ENCODE assay signal across 18 cellular contexts in the genomic region with DNA sequence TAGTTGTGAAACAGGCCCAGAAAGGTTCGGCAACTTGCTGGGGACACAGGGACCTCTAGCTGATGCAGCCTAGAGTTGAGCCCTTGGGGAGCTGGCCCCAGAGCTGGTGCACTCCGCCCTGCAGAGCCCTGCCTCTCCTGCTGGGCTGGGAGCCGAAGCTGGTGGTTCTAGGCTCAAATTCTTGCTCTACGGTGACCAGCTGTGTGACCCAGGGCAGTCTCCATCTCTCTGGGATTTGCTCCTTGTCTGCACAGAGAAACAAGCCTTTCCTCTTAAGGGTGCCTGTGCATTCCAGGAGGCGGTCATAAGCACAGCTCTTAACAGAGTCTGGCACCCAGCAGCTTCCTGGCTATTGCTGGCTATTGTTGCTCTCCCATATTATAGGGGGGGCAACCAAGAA. TPM values are rescaled to one million over a fixed set of nuclear protein-coding genes. Genes with fewer than 3 reads are reported as not detected.
DNase-seq lines count a peak whose midpoint lies in the region; ATAC-seq and TF ChIP-seq lines count a peak whose summit lies in the region.
"Had no signal": no experiment of that assay in that cellular context is flagged by ENCODE, and none has a peak within 500 bp of the region (broad histone marks: within the 10 kb centered on the region; RNA-seq: fewer than 3 reads in every experiment).

No MANE protein-coding gene starts in this region.

- H3K27me3 Mint-ChIP-seq in natural killer cell (ENCODE audit: low read depth in 2 of 2), result no peaks in the 10 kb centered on the region
- H3K27me3 Mint-ChIP-seq: activated CD4-positive, alpha-beta T cell treated with anti-CD3 and anti-CD28 coated beads, Interleukin-2, amount 10 ng/mL, durations not matched to agents 7 days and 5 days; activated naive CD8-positive, alpha-beta T cell treated with anti-CD3 and anti-CD28 coated beads, Interleukin-2, amount 50 U/mL, for 24 hours had no signal

- no peaks in the 10 kb centered on the region for H3K36me3 Mint-ChIP-seq in natural killer cell

- H3K27ac ChIP-seq in BLaER1 (no peak overlapping the region), heart left ventricle (peak overlapping the region in 9 of 12 donors; percentile 0 to 94 (median 50)), psoas muscle (peak overlapping the region; percentile 85)
- H3K27ac ChIP-seq: foreskin keratinocyte, suprapubic skin had no signal

- peaks cover 12% of the 10 kb centered on the region for H3K9me3 ChIP-seq in BLaER1
- peaks cover 0 to 9% (median 0%) of the 10 kb centered on the region in 12 donors for H3K9me3 ChIP-seq in heart left ventricle
- H3K9me3 ChIP-seq in psoas muscle, result no peaks in the 10 kb centered on the region
- H3K9me3 ChIP-seq in BE2C, result 0 out of 2 replicates have a peak, but pooled peaks cover 3% of the 10 kb centered on the region
- H3K9me3 ChIP-seq: mucosa of descending colon, suprapubic skin had no signal

- 50 to 56% (median 53%) methylated on average over 3 to 5 of the region's 5 CpGs for WGBS in heart left ventricle, 4 donors
- WGBS in psoas muscle, 3 donors, result 18 to 33% (median 29%) methylated on average over 5 of the region's 5 CpGs

- TF ChIP-seq CTCF in heart left ventricle (IDR thresholded peaks at IDR 0.05), result no peak
- no peak for TF ChIP-seq CTCF in psoas muscle (IDR thresholded peaks at IDR 0.05)
- TF ChIP-seq CTCF in natural killer cell (IDR thresholded peaks at IDR 0.05), result no peak
- no peak for TF ChIP-seq CTCF in BE2C (IDR thresholded peaks at IDR 0.05; ENCODE audit: low read depth, low read length)

- intact Hi-C loops in heart left ventricle (cut with DNase I) (loop anchor here in 6 of 10 donors (2.0 to 10.0 kb wide), 5 partner anchors 34 to 56 kb away; a partner anchor contains a TSS), psoas muscle (cut with DNase I) (loop anchor here (5.0 kb wide), 2 partner anchors 39 to 41 kb away; no protein-coding TSS in a partner anchor), natural killer cell (cut with micrococcal nuclease) (no loop called here)

- no peaks in the 10 kb centered on the region for H3K9me3 Mint-ChIP-seq in natural killer cell
- H3K9me3 Mint-ChIP-seq: activated CD4-positive, alpha-beta T cell treated with anti-CD3 and anti-CD28 coated beads, Interleukin-2, amount 10 ng/mL, durations not matched to agents 7 days and 5 days; activated naive CD8-positive, alpha-beta T cell treated with anti-CD3 and anti-CD28 coated beads, Interleukin-2, amount 50 U/mL, for 24 hours; activated T-cell treated with anti-CD3 and anti-CD28 coated beads, Interleukin-2, amount 50 U/mL, for 4 hours had no signal

- H3K27me3 ChIP-seq in BLaER1, result no peaks in the 10 kb centered on the region
- H3K27me3 ChIP-seq in heart left ventricle, result no peaks in the 10 kb centered on the region
- no peaks in the 10 kb centered on the region for H3K27me3 ChIP-seq in psoas muscle (ENCODE audit: insufficient read depth in 3 of 3, low read length in 2 of 3)
- no peaks in the 10 kb centered on the region for H3K27me3 ChIP-seq in BE2C
- H3K27me3 ChIP-seq: suprapubic skin had no signal

- 0 out of 2 replicates have a peak overlapping the region, but pooled peaks have one; percentile 9 for H3K4me2 ChIP-seq in BLaER1

- no peak overlapping the region for H3K4me3 Mint-ChIP-seq in natural killer cell
- H3K4me3 Mint-ChIP-seq: activated CD4-positive, alpha-beta T cell treated with anti-CD3 and anti-CD28 coated beads, Interleukin-2, amount 10 ng/mL, durations not matched to agents 7 days and 5 days; activated naive CD8-positive, alpha-beta T cell treated with anti-CD3 and anti-CD28 coated beads, Interleukin-2, amount 50 U/mL, for 24 hours; activated T-cell treated with anti-CD3 and anti-CD28 coated beads, Interleukin-2, amount 50 U/mL, for 4 hours; endodermal cell had no signal

- H3K4me3 ChIP-seq in BLaER1, result no peak overlapping the region
- no peak overlapping the region for H3K4me3 ChIP-seq in heart left ventricle
- H3K4me3 ChIP-seq in psoas muscle, result no peak overlapping the region
- no peak overlapping the region for H3K4me3 ChIP-seq in BE2C (ENCODE audit: low read depth, low read length)
- H3K4me3 ChIP-seq: mucosa of descending colon, suprapubic skin had no signal

- H3K36me3 ChIP-seq in BLaER1 (no peaks in the 10 kb centered on the region), heart left ventricle (no peaks in the 10 kb centered on the region), psoas muscle (ENCODE audit: insufficient read depth in 1 of 2, low read depth in 1 of 2) (no peaks in the 10 kb centered on the region), BE2C (no peaks in the 10 kb centered on the region)
- H3K36me3 ChIP-seq: suprapubic skin had no signal

- ATAC-seq in heart left ventricle (no peak), psoas muscle (no peak), natural killer cell (no peak), HG02763 (IDR thresholded peaks at IDR 0.05; ENCODE audit: unreplicated experiment) (no peak)
- ATAC-seq: activated naive CD8-positive, alpha-beta T cell treated with anti-CD3 and anti-CD28 coated beads, Interleukin-2, amount 50 U/mL, for 24 hours; activated T-cell treated with anti-CD3 and anti-CD28 coated beads, Interleukin-2, amount 50 U/mL, for 4 hours; foreskin keratinocyte had no signal

- TF ChIP-seq POLR2A in heart left ventricle (IDR thresholded peaks at IDR 0.05), result no peak

- no peak overlapping the region for H3K9ac ChIP-seq in BLaER1

- H3K4me1 Mint-ChIP-seq in natural killer cell, result peaks cover 26 to 35% of the 10 kb centered on the region in 2 donors

- H3K4me1 ChIP-seq in BLaER1 (peaks cover 80% of the 10 kb centered on the region), heart left ventricle (peaks cover 0 to 69% (median 42%) of the 10 kb centered on the region in 12 donors), psoas muscle (peaks cover 72% of the 10 kb centered on the region), BE2C (peaks cover 12% of the 10 kb centered on the region)

- no peak overlapping the region for H3K27ac Mint-ChIP-seq in natural killer cell
- H3K27ac Mint-ChIP-seq: activated naive CD8-positive, alpha-beta T cell treated with anti-CD3 and anti-CD28 coated beads, Interleukin-2, amount 50 U/mL, for 24 hours; endodermal cell had no signal

- H4K20me1 ChIP-seq in BLaER1, result no peaks in the 10 kb centered on the region

- DNase-seq in NCI-H2029 (lab: John Stamatoyannopoulos, UW), result peak; percentile 23
- no peak for DNase-seq in heart left ventricle
- DNase-seq in psoas muscle, result peak in 1 of 2 donors; percentile 48
- no peak for DNase-seq in C1 segment of cervical spinal cord (lab: John Stamatoyannopoulos, UW)
- DNase-seq in natural killer cell, result no peak
- DNase-seq in BE2C, result no peak
- DNase-seq: activated CD4-positive, alpha-beta T cell treated with anti-CD3 and anti-CD28 coated beads, Interleukin-2, amount 10 ng/mL, durations not matched to agents 7 days and 5 days; activated naive CD8-positive, alpha-beta T cell treated with anti-CD3 and anti-CD28 coated beads, Interleukin-2, amount 50 U/mL, for 24 hours; activated T-cell treated with anti-CD3 and anti-CD28 coated beads, Interleukin-2, amount 50 U/mL, for 4 hours; cerebellar nuclear complex; endodermal cell; foreskin keratinocyte; NCI-H2107; T1000 had no signal

RNA-seq across cellular contexts. Expression of a gene that starts 47.4 kb away (rescaled TPM):
- total RNA-seq in heart left ventricle (10 to 100 TPM; 45.6 to 97.9 (median 62.3) TPM), psoas muscle (100 to 1,000 TPM in 2 of 4 donors, 10 to 100 TPM in 2; 73.2 to 202 (median 93.0) TPM), natural killer cell (100 to 1,000 TPM; 217 to 392 (median 264) TPM)
- polyA plus RNA-seq in heart left ventricle (100 to 1,000 TPM in 1 of 2 donors, 10 to 100 TPM in 1; 68.5 to 112 TPM), psoas muscle (100 to 1,000 TPM; 135 to 308 (median 144) TPM)
- polyA plus RNA-seq in BE2C (2012; ENCODE audit: insufficient read depth, insufficient read length, low read depth), result 24.9 TPM
